9 cellular contexts compared by ENCODE assay signal in the genomic region with DNA sequence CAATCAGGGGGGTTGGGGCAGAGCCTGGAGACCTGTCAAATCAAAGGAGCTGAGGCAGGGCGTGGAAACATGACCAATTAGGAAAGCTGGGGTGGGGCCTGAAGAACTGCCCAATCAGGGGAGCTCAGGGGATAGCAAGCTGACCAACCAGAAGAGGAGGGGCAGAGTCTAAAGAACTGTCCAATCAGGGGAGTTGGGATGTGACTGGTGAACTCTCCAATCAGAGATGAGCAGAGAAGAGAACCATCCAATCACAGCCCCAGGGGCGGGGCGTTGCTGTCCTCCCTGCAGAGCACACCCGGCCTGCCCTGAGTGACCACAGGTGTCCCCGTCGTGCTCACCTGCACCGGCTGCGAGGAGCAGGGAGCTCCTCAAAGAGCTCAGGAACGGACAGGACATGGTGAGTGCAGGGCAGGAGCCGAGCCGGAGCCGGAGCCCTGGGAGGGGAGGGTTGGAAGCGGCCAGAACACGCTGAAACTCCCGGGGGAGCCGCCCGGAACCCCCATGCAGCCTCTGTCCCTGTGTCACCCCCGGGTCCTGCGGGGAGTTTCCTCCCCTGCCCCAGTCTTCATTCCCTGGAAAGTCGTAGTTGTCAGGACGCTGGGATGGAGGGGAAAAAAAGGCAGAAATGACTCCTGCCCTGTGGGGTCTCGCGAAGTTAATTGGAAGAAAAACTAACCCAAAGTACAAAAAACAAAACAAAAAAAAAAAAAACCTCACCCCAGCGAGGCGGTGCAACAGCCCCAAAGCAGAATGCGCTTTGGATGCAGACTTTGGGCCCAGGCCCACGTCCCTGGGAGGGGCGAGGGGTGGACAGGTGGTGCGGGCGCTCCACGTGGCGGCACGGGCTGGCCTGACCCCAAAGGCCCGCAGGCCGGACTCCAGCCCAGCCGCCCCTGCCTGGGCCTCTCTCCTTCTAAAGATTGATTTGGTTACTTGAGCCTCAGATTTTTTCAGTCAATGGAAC. TPM values are rescaled to one million over a fixed set of nuclear protein-coding genes. Genes with fewer than 3 reads are reported as not detected.
DNase-seq lines count a peak whose midpoint lies in the region; ATAC-seq, FAIRE-seq and TF ChIP-seq lines count a peak whose summit lies in the region.
"Had no signal": no experiment of that assay in that cellular context is flagged by ENCODE, and none has a peak within 500 bp of the region (broad histone marks: within the 10 kb centered on the region; RNA-seq: fewer than 3 reads in every experiment).

A gene (plus strand): TSS at position 311 of the 967 bp plus-strand sequence. CDS start 87 bp downstream, at position 398.

- TF ChIP-seq POLR2A in prostate gland (IDR thresholded peaks at IDR 0.05), result no peak

- in situ Hi-C loops in Caki2 (cut with HindIII; ENCODE audit: low pct_unique_long_range_greater_than_20kb, low sequenced_read_pairs), result no loop called here

- TF ChIP-seq CTCF in prostate gland (IDR thresholded peaks at IDR 0.05) (no peak), endothelial cell (IDR thresholded peaks at IDR 0.05; ENCODE audit: unreplicated experiment) (no peak)

- no peak within 1 kb of the TSS for H3K4me3 Mint-ChIP-seq in endothelial cell (ENCODE audit: unreplicated experiment)
- H3K4me3 Mint-ChIP-seq in activated CD4-positive, alpha-beta T cell treated with anti-CD3 and anti-CD28 coated beads, Interleukin-2, amount 10 ng/mL, durations not matched to agents 7 days and 5 days, result no peak within 1 kb of the TSS
- H3K4me3 Mint-ChIP-seq: mesothelial cell of epicardium had no signal

- H3K9me3 ChIP-seq in prostate gland, result no peaks in the 10 kb centered on the region

- no peak within 1 kb of the TSS for H3K4me3 ChIP-seq in prostate gland

- no peak within 1 kb of the TSS for H3K27ac ChIP-seq in prostate gland

- no peak for ATAC-seq in GM19455 (IDR thresholded peaks at IDR 0.05; ENCODE audit: unreplicated experiment)

- no peaks in the 10 kb centered on the region for H3K4me1 Mint-ChIP-seq in endothelial cell (ENCODE audit: unreplicated experiment)
- no peaks in the 10 kb centered on the region for H3K4me1 Mint-ChIP-seq in activated CD4-positive, alpha-beta T cell treated with anti-CD3 and anti-CD28 coated beads, Interleukin-2, amount 10 ng/mL, durations not matched to agents 7 days and 5 days

- no peak within 1 kb of the TSS for H3K27ac Mint-ChIP-seq in endothelial cell (ENCODE audit: unreplicated experiment)
- no peak within 1 kb of the TSS for H3K27ac Mint-ChIP-seq in activated CD4-positive, alpha-beta T cell treated with anti-CD3 and anti-CD28 coated beads, Interleukin-2, amount 10 ng/mL, durations not matched to agents 7 days and 5 days
- H3K27ac Mint-ChIP-seq: mesothelial cell of epicardium had no signal

- DNase-seq in Caki2 (ENCODE audit: low read depth) (peak; percentile 71), HTR-8/SVneo (ENCODE audit: insufficient read length, low spot score) (peak; percentile 78), RCC 7860 (ENCODE audit: low spot score) (peak; percentile 24), hepatic stellate cell (ENCODE audit: low spot score) (peak; percentile 22), prostate gland (ENCODE audit: low spot score) (no peak), endothelial cell (ENCODE audit: low spot score) (no peak)
- no peak for DNase-seq in activated CD4-positive, alpha-beta T cell treated with anti-CD3 and anti-CD28 coated beads, Interleukin-2, amount 10 ng/mL, durations not matched to agents 7 days and 5 days

- peaks cover 9% of the 10 kb centered on the region for H3K27me3 Mint-ChIP-seq in endothelial cell (ENCODE audit: unreplicated experiment)
- no peaks in the 10 kb centered on the region for H3K27me3 Mint-ChIP-seq in activated CD4-positive, alpha-beta T cell treated with anti-CD3 and anti-CD28 coated beads, Interleukin-2, amount 10 ng/mL, durations not matched to agents 7 days and 5 days

- peaks cover 20% of the 10 kb centered on the region for H3K36me3 Mint-ChIP-seq in endothelial cell (ENCODE audit: low read depth, unreplicated experiment)
- no peaks in the 10 kb centered on the region for H3K36me3 Mint-ChIP-seq in activated CD4-positive, alpha-beta T cell treated with anti-CD3 and anti-CD28 coated beads, Interleukin-2, amount 10 ng/mL, durations not matched to agents 7 days and 5 days (ENCODE audit: low read depth)
- H3K36me3 Mint-ChIP-seq: mesothelial cell of epicardium had no signal

- 82% methylated on average over 34 of the region's 36 CpGs for WGBS in prostate gland

- POLR2A ChIA-PET in activated CD4-positive, alpha-beta T cell treated with anti-CD3 and anti-CD28 coated beads, Interleukin-2, amount 10 ng/mL, durations not matched to agents 7 days and 5 days (lab: Charles Lee), result no interaction called here

- H3K36me3 ChIP-seq in prostate gland, result no peaks in the 10 kb centered on the region

- peaks cover 19% of the 10 kb centered on the region for H3K9me3 Mint-ChIP-seq in endothelial cell (ENCODE audit: unreplicated experiment)
- H3K9me3 Mint-ChIP-seq in activated CD4-positive, alpha-beta T cell treated with anti-CD3 and anti-CD28 coated beads, Interleukin-2, amount 10 ng/mL, durations not matched to agents 7 days and 5 days, result peaks cover 19% of the 10 kb centered on the region

- FAIRE-seq in HTR-8/SVneo (lab: Jason Lieb, UNC) (no peak), RCC 7860 (lab: Jason Lieb, UNC) (no peak)

- no peaks in the 10 kb centered on the region for H3K4me1 ChIP-seq in prostate gland (replicated peaks)

- CTCF ChIA-PET in activated CD4-positive, alpha-beta T cell treated with anti-CD3 and anti-CD28 coated beads, Interleukin-2, amount 10 ng/mL, durations not matched to agents 7 days and 5 days (lab: Charles Lee), result no interaction called here

- H3K27me3 ChIP-seq in prostate gland (replicated peaks; ENCODE audit: insufficient read depth), result no peaks in the 10 kb centered on the region

- intact Hi-C loops in prostate gland (cut with DNase I), result no loop called here

RNA-seq across cellular contexts. Expression of the gene that starts here (rescaled TPM):
- total RNA-seq in Caki2 (2014; rRNA removed; shearing (Covaris generic); ENCODE audit: low replicate concordance), result 0.20 TPM in 1 of 2 replicates, not detected in the other
- total RNA-seq in prostate gland (under 1 TPM in 1 of 2 donors, not detected in 1; 0.28 TPM), endothelial cell (ENCODE audit: unreplicated experiment) (not detected)
- total RNA-seq in activated CD4-positive, alpha-beta T cell treated with anti-CD3 and anti-CD28 coated beads, Interleukin-2, amount 10 ng/mL, durations not matched to agents 7 days and 5 days, result not detected

Comparison
In these comparisons a context has a peak if more than half of its experiments do, and no peak if none do; other contexts are left out.
1. Peak in DNase-seq in Caki2; RNA of the gene not detected or under 1 TPM.
2. DNase-seq: peak in HTR-8/SVneo (single experiment), RCC 7860 (single experiment) and hepatic stellate cell (single experiment); none in prostate gland (single experiment), endothelial cell (single experiment) and activated CD4-positive, alpha-beta T cell treated with anti-CD3 and anti-CD28 coated beads, Interleukin-2, amount 10 ng/mL, durations not matched to agents 7 days and 5 days (single experiment).